Comparison of ENCODE assay signal across 17 cellular contexts in genomic region chr1:228371741-228372182, GRCh38. TPM values are rescaled to one million over a fixed set of nuclear protein-coding genes. Genes with fewer than 3 reads are reported as not detected.
DNase-seq lines count a peak whose midpoint lies in the region; ATAC-seq, FAIRE-seq and TF ChIP-seq lines count a peak whose summit lies in the region.
"Had no signal": no experiment of that assay in that cellular context is flagged by ENCODE, and none has a peak within 500 bp of the region (broad histone marks: within the 10 kb centered on the region; RNA-seq: fewer than 3 reads in every experiment).

No MANE protein-coding gene starts in this region.

- H3K27ac ChIP-seq in right atrium auricular region: peak overlapping the region; percentile 92 to 95
- peak overlapping the region; percentile 82 to 92 (median 86) for H3K27ac ChIP-seq in gastrocnemius medialis
- no peak overlapping the region for H3K27ac ChIP-seq in caudate nucleus (ENCODE audit: low read depth, low read length)
- H3K27ac ChIP-seq: C4-2B, Peyer's patch, SK-N-MC had no signal

- TF ChIP-seq POLR2A in GM12892 (IDR thresholded peaks at IDR 0.05; ENCODE audit: low read depth, low read length) (no peak), gastrocnemius medialis (IDR thresholded peaks at IDR 0.05) (no peak)

- TF ChIP-seq CTCF in BE2C (IDR thresholded peaks at IDR 0.05; ENCODE audit: low read depth, low read length) (no peak), right atrium auricular region (IDR thresholded peaks at IDR 0.05) (no peak), gastrocnemius medialis (IDR thresholded peaks at IDR 0.05 in 4 of 5, conservative IDR thresholded peaks at IDR 0.05 in 1 of 5) (no peak)

- ATAC-seq in gastrocnemius medialis (no peak), GM19455 (IDR thresholded peaks at IDR 0.05; ENCODE audit: unreplicated experiment) (no peak)

- H3K36me3 ChIP-seq in BE2C (no peaks in the 10 kb centered on the region), right atrium auricular region (peaks cover 17% of the 10 kb centered on the region), gastrocnemius medialis (peaks cover 0 to 66% of the 10 kb centered on the region in 2 donors)
- H3K36me3 ChIP-seq: HAP-1, Peyer's patch had no signal

- H3K27me3 ChIP-seq in BE2C: 0 out of 2 replicates have a peak, but pooled peaks cover 3% of the 10 kb centered on the region
- H3K27me3 ChIP-seq in right atrium auricular region: no peaks in the 10 kb centered on the region
- no peaks in the 10 kb centered on the region for H3K27me3 ChIP-seq in gastrocnemius medialis
- H3K27me3 ChIP-seq: Peyer's patch had no signal

- no peaks in the 10 kb centered on the region for H3K9me3 ChIP-seq in BE2C
- no peaks in the 10 kb centered on the region for H3K9me3 ChIP-seq in right atrium auricular region
- no peaks in the 10 kb centered on the region for H3K9me3 ChIP-seq in gastrocnemius medialis
- H3K9me3 ChIP-seq: HAP-1, Peyer's patch had no signal

- DNase-seq in BE2C (peak; percentile 4), GM12892 (ENCODE audit: insufficient read length) (peak; percentile 27), right atrium auricular region (ENCODE audit: low spot score) (no peak), gastrocnemius medialis (no peak), caudate nucleus (lab: John Stamatoyannopoulos, UW) (no peak)
- DNase-seq in central memory CD4-positive, alpha-beta T cell: no peak
- DNase-seq: IMR-90, Karpas-422, NCI-H1436 treated with DMSO at 0.1 percent for 48 hours, NCI-H2029 had no signal

- FAIRE-seq in GM12892 (lab: Jason Lieb, UNC): no peak
- FAIRE-seq: HTR-8/SVneo had no signal

- H3K4me1 ChIP-seq in BE2C (no peaks in the 10 kb centered on the region), right atrium auricular region (peaks cover 4 to 84% of the 10 kb centered on the region in 2 donors), gastrocnemius medialis (peaks cover 26 to 76% of the 10 kb centered on the region in 2 donors)
- H3K4me1 ChIP-seq: HAP-1 had no signal

- in situ Hi-C loops in gastrocnemius medialis (cut with MboI; ENCODE audit: low sequenced_read_pairs in 4 of 4): no loop called here

- H3K4me3 ChIP-seq in BE2C (ENCODE audit: low read depth, low read length): no peak overlapping the region
- H3K4me3 ChIP-seq in right atrium auricular region: no peak overlapping the region
- H3K4me3 ChIP-seq in gastrocnemius medialis: no peak overlapping the region
- H3K4me3 ChIP-seq: HAP-1, Peyer's patch, SK-N-MC had no signal

- intact Hi-C loops in gastrocnemius medialis (cut with DNase I; ENCODE audit: low total_unique reads): no loop called here

RNA-seq across cellular contexts. Expression of gene TRIM11, which starts 34.9 kb away (rescaled TPM):
- polyA plus RNA-seq in BE2C (2012; ENCODE audit: insufficient read depth, insufficient read length, low read depth): 76.0 TPM
- polyA plus RNA-seq in GM12892 (2012; ENCODE audit: missing spikeins): 7.3 TPM
- total RNA-seq in right atrium auricular region: 1 to 10 TPM; 5.5 to 9.8 TPM
- 10 to 100 TPM in 2 of 4 donors, 1 to 10 TPM in 2; 4.0 to 12.2 (median 9.3) TPM for total RNA-seq in gastrocnemius medialis

RNA-seq across cellular contexts. Expression of gene TRIM17, which starts 44.9 kb away (rescaled TPM):
- 2.7 TPM for polyA plus RNA-seq in BE2C (2012; ENCODE audit: insufficient read depth, insufficient read length, low read depth)
- 0.55 TPM for polyA plus RNA-seq in GM12892 (2012; ENCODE audit: missing spikeins)
- not detected for total RNA-seq in right atrium auricular region
- total RNA-seq in gastrocnemius medialis: not detected
- total RNA-seq: IMR-90, MCF 10A had no signal

Comparison
In these comparisons a context has a peak if more than half of its experiments do, and no peak if none do; other contexts are left out.
1. DNase-seq: peak in BE2C (single experiment) and GM12892 (single experiment); none in right atrium auricular region (single experiment), gastrocnemius medialis (0 of 2), caudate nucleus (0 of 61) and central memory CD4-positive, alpha-beta T cell (single experiment).